Comparison of ENCODE assay signal across 8 cellular contexts in the genomic region with DNA sequence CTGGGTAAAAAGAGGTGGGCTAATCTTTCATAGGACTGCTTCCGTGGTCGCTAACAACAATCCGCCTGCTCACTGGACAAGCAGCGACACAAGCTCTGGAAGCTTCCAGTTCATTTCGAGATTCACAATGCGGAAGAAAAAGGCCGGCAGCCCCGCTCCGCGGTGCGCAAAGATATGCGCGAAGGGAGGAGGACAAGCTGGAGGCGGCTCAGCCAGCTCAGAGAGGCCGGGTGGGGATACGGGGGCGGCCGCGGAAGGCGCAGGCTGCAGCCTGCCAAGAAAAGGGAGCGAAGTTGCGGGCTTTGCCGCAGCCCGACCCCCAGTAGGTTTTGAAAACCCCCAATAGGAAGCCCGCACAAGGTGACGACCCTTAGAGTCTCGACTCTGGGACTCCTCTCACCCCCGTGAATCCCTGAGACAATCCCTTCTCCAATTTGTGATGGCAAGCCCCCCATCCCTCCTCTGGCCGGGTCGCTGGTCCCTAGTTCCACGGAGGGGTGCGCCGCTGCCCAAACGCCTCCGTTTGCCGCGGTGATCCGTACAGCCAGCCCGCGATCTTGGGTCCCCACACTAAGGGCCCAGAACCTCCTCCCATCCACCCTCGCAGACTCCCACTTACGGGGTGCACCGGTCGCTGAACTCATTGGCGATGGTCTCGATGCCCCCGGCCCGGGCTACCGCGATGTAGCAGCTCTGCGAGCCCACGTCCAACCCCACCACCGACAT. TPM values are rescaled to one million over a fixed set of nuclear protein-coding genes. Genes with fewer than 3 reads are reported as not detected.
DNase-seq lines count a peak whose midpoint lies in the region; ATAC-seq and TF ChIP-seq lines count a peak whose summit lies in the region.

No MANE protein-coding gene starts in this region.

- H3K27ac ChIP-seq in parathyroid adenoma: peak overlapping the region; percentile 89
- peak overlapping the region; percentile 81 to 82 for H3K27ac ChIP-seq in tibial artery

- intact Hi-C loops in cardiac septum (cut with DNase I) (loop anchor here (5.0 kb wide), 1 partner anchor 544 kb away; a partner anchor contains a TSS), tibial artery (cut with DNase I; ENCODE audit: low total_unique reads) (no loop called here)

- DNase-seq in AML-193 (lab: John Stamatoyannopoulos, UW): peak; percentile 75 to 79
- peak; percentile 76 for DNase-seq in SK-N-DZ (ENCODE audit: low spot score)
- DNase-seq in activated naive CD8-positive, alpha-beta T cell treated with anti-CD3 and anti-CD28 coated beads for 36 hours: peak; percentile 75
- peak; percentile 85 for DNase-seq in cardiac septum (ENCODE audit: low spot score)
- DNase-seq in tibial artery: peak; percentile 59 to 76

- peak; percentile 43 for TF ChIP-seq POLR2A in GM19099 (IDR thresholded peaks at IDR 0.05; ENCODE audit: extremely low read depth, insufficient read length, low read depth)

- H3K4me3 Mint-ChIP-seq in activated naive CD8-positive, alpha-beta T cell treated with anti-CD3 and anti-CD28 coated beads for 36 hours: peak overlapping the region; percentile 97

- H2AFZ ChIP-seq in parathyroid adenoma: peak overlapping the region; percentile 90

- no peaks in the 10 kb centered on the region for H3K27me3 ChIP-seq in parathyroid adenoma (ENCODE audit: control insufficient read depth, insufficient read depth, low read length)
- H3K27me3 ChIP-seq in tibial artery: no peaks in the 10 kb centered on the region

- H3K9me3 ChIP-seq in parathyroid adenoma (ENCODE audit: control insufficient read depth, low read length) (no peaks in the 10 kb centered on the region), tibial artery (no peaks in the 10 kb centered on the region)

- peak overlapping the region; percentile 95 for H3K27ac Mint-ChIP-seq in activated naive CD8-positive, alpha-beta T cell treated with anti-CD3 and anti-CD28 coated beads for 36 hours

- peak overlapping the region; percentile 96 for H3K4me3 ChIP-seq in parathyroid adenoma (ENCODE audit: low read depth, low read length)
- peak overlapping the region; percentile 71 to 84 for H3K4me3 ChIP-seq in tibial artery

- TF ChIP-seq CTCF in parathyroid adenoma (IDR thresholded peaks at IDR 0.05) (no peak), tibial artery (IDR thresholded peaks at IDR 0.05) (no peak)

- peak overlapping the region; percentile 94 for H3K4me2 ChIP-seq in parathyroid adenoma (ENCODE audit: low read length)

- peaks cover 12% of the 10 kb centered on the region for H3K79me2 ChIP-seq in parathyroid adenoma

- no peaks in the 10 kb centered on the region for H3K27me3 Mint-ChIP-seq in activated naive CD8-positive, alpha-beta T cell treated with anti-CD3 and anti-CD28 coated beads for 36 hours

- ATAC-seq in HG03469 (IDR thresholded peaks at IDR 0.05; ENCODE audit: unreplicated experiment): peak; percentile 23

- no peaks in the 10 kb centered on the region for H3K9me3 Mint-ChIP-seq in activated naive CD8-positive, alpha-beta T cell treated with anti-CD3 and anti-CD28 coated beads for 36 hours

- peaks cover 32% of the 10 kb centered on the region for H3K36me3 Mint-ChIP-seq in activated naive CD8-positive, alpha-beta T cell treated with anti-CD3 and anti-CD28 coated beads for 36 hours

- H3K9ac ChIP-seq in parathyroid adenoma: peak overlapping the region; percentile 67

- H3K4me1 Mint-ChIP-seq in activated naive CD8-positive, alpha-beta T cell treated with anti-CD3 and anti-CD28 coated beads for 36 hours: peaks cover 30% of the 10 kb centered on the region

- no peaks in the 10 kb centered on the region for H3K36me3 ChIP-seq in parathyroid adenoma (ENCODE audit: control insufficient read depth, insufficient read depth, low read length)
- peaks cover 6 to 11% (median 11%) of the 10 kb centered on the region in 3 donors for H3K36me3 ChIP-seq in tibial artery

- H3K4me1 ChIP-seq in parathyroid adenoma (no peaks in the 10 kb centered on the region), tibial artery (peaks cover 0 to 26% (median 14%) of the 10 kb centered on the region in 4 donors)

RNA-seq across cellular contexts. Expression of a gene that starts 0.7 kb away (rescaled TPM):
- polyA plus RNA-seq in SK-N-DZ (2014; cell fraction: cytosol; rRNA removed): 97.4 and 97.5 TPM in 2 replicates
- polyA plus RNA-seq in SK-N-DZ (2014; cell fraction: nucleus; rRNA removed): 137 and 171 TPM in 2 replicates
- 100 to 1,000 TPM; 267 TPM for total RNA-seq in activated naive CD8-positive, alpha-beta T cell treated with anti-CD3 and anti-CD28 coated beads for 36 hours
- total RNA-seq in cardiac septum: 61.9 TPM

RNA-seq across cellular contexts. Expression of a gene that starts 38.8 kb away (rescaled TPM):
- 13.8 and 15.3 TPM in 2 replicates for polyA plus RNA-seq in SK-N-DZ (2014; cell fraction: cytosol; rRNA removed)
- 9.0 and 11.3 TPM in 2 replicates for polyA plus RNA-seq in SK-N-DZ (2014; cell fraction: nucleus; rRNA removed)
- 1 to 10 TPM; 3.3 to 3.7 TPM for total RNA-seq in activated naive CD8-positive, alpha-beta T cell treated with anti-CD3 and anti-CD28 coated beads for 36 hours
- 17.5 TPM for total RNA-seq in cardiac septum

Comparison
In these comparisons a context has a peak if more than half of its experiments do, and no peak if none do; other contexts are left out.
1. Peak in every context shown above with its lines: DNase-seq, ATAC-seq, H3K4me3 ChIP-seq and H3K27ac ChIP-seq.